In genomic region chr22:27212617-27213177, GRCh38 we compare ENCODE assay signal across 9 cellular contexts.
DNase-seq lines count a peak whose midpoint lies in the region; ATAC-seq, FAIRE-seq and TF ChIP-seq lines count a peak whose summit lies in the region.
"Had no signal": no experiment of that assay in that cellular context is flagged by ENCODE, and none has a peak within 500 bp of the region (broad histone marks: within the 10 kb centered on the region; RNA-seq: fewer than 3 reads in every experiment).

No MANE protein-coding gene starts in this region.

- H3K27me3 ChIP-seq in colonic mucosa: no peaks in the 10 kb centered on the region

- TF ChIP-seq CTCF in A549 (IDR thresholded peaks at IDR 0.05) (no peak), colonic mucosa (IDR thresholded peaks at IDR 0.05) (no peak)

- no peaks in the 10 kb centered on the region for H3K36me3 ChIP-seq in colonic mucosa
- H3K36me3 ChIP-seq in mesodermal cell (ENCODE audit: control insufficient read depth, insufficient read depth, low read length): no peaks in the 10 kb centered on the region

- WGBS in A549 (ENCODE audit: missing lambda C conversion rate): 17% methylated on average over 14 of the region's 14 CpGs
- 62 to 67% methylated on average over 7 to 10 of the region's 14 CpGs for WGBS in mesodermal cell (ENCODE audit: insufficient coverage in 2 of 2), 2 experiments

- CTCF ChIA-PET in A549 (lab: Yijun Ruan, JAX): no interaction called here

- TF ChIP-seq RAD21 in A549 (conservative IDR thresholded peaks at IDR 0.05 in 1 of 2, IDR thresholded peaks at IDR 0.05 in 1 of 2): peak in 1 of 2 experiments; percentile 63; a peak in 3 of 5 replicates

- DNase-seq in A549 (ENCODE audit: low read depth in 1 of 2, low spot score in 1 of 2) (peak; percentile 41 to 88), M059J (ENCODE audit: low read depth) (peak; percentile 95), colonic mucosa (peak; percentile 75), HT-29 (ENCODE audit: low spot score) (no peak)
- DNase-seq in central memory CD4-positive, alpha-beta T cell: no peak
- no peak for DNase-seq in effector CD4-positive, alpha-beta T cell

- H3K4me1 ChIP-seq in A549 (peaks cover 47% of the 10 kb centered on the region), colonic mucosa (no peaks in the 10 kb centered on the region), mesodermal cell (ENCODE audit: control insufficient read depth, insufficient read depth, low read length, poor library complexity, severe bottlenecking) (peaks cover 20% of the 10 kb centered on the region)

- H3K27ac ChIP-seq in A549 (peak overlapping the region; percentile 77 to 89), colonic mucosa (peak overlapping the region; percentile 42), mesodermal cell (ENCODE audit: low read depth, low read length, severe bottlenecking) (peak overlapping the region; percentile 65)

- no peak for TF ChIP-seq POLR2A in A549 (IDR thresholded peaks at IDR 0.05; ENCODE audit: low read length)

- H3K9ac ChIP-seq in colonic mucosa (ENCODE audit: low read depth in 2 of 2, low read length in 2 of 2): no peak overlapping the region

- POLR2A ChIA-PET in A549 (lab: Yijun Ruan, JAX): no interaction called here

- H3K9me3 ChIP-seq in A549 (no peaks in the 10 kb centered on the region), colonic mucosa (no peaks in the 10 kb centered on the region), mesodermal cell (ENCODE audit: control insufficient read depth, low read length) (no peaks in the 10 kb centered on the region)

- peak; percentile 80 to 87; a peak in 4 of 5 replicates for TF ChIP-seq EP300 in A549 (IDR thresholded peaks at IDR 0.05)

- peak; percentile 80 to 86 for ATAC-seq in A549
- ATAC-seq in GM18520 (IDR thresholded peaks at IDR 0.05; ENCODE audit: unreplicated experiment): no peak

- H3K4me3 ChIP-seq in A549 (no peak overlapping the region), colonic mucosa (no peak overlapping the region), mesodermal cell (ENCODE audit: extremely low read depth, insufficient read depth, low read length, poor library complexity, severe bottlenecking) (no peak overlapping the region)

- no peak for FAIRE-seq in A549 (lab: Jason Lieb, UNC)
- FAIRE-seq: colon had no signal

- H3K4me2 ChIP-seq in A549: peak overlapping the region; percentile 71

- intact Hi-C loops in colonic mucosa (cut with DNase I): no loop called here

TF ChIP-seq in A549, 52 proteins besides CTCF, POLR2A, EP300 and RAD21:
- TF ChIP-seq SMC3 (IDR thresholded peaks at IDR 0.05) (peak; percentile 42; the same call in 2 of the 3 replicates), CBX2 (IDR thresholded peaks at IDR 0.05; ENCODE audit: borderline replicate concordance, low read depth) (no peak), POLR2AphosphoS2 (conservative IDR thresholded peaks at IDR 0.05; ENCODE audit: low read length) (no peak), EHMT2 (IDR thresholded peaks at IDR 0.05; ENCODE audit: low read depth) (no peak), HOXB13 (CRISPR knock-in tag; IDR thresholded peaks at IDR 0.05; ENCODE audit: low read depth) (no peak), EHF (CRISPR knock-in tag; IDR thresholded peaks at IDR 0.05) (no peak), HES2 (IDR thresholded peaks at IDR 0.05) (peak; percentile 63; the same call in 1 of the 2 replicates), RARB (CRISPR knock-in tag; IDR thresholded peaks at IDR 0.05) (no peak), HDAC2 (IDR thresholded peaks at IDR 0.05) (no peak), CHD4 (IDR thresholded peaks at IDR 0.05; ENCODE audit: borderline replicate concordance) (no peak), SREBF2 (IDR thresholded peaks at IDR 0.05) (no peak), GATA3 (IDR thresholded peaks at IDR 0.05; ENCODE audit: borderline replicate concordance) (peak; percentile 65), MAFK (IDR thresholded peaks at IDR 0.05; ENCODE audit: partially characterized antibody) (no peak), NFE2L2 (conservative IDR thresholded peaks at IDR 0.05; ENCODE audit: low read length) (no peak), ELK1 (IDR thresholded peaks at IDR 0.05; ENCODE audit: low read depth, low read length) (no peak), MYC (IDR thresholded peaks at IDR 0.05; ENCODE audit: borderline replicate concordance, low read length) (no peak), RFX5 (IDR thresholded peaks at IDR 0.05) (no peak), CBX8 (IDR thresholded peaks at IDR 0.05) (no peak), MAZ (IDR thresholded peaks at IDR 0.05; ENCODE audit: borderline replicate concordance, low read depth, low read length) (no peak), E2F6 (IDR thresholded peaks at IDR 0.05; ENCODE audit: borderline replicate concordance, low read depth) (peak; percentile 59; the same call in 1 of the 2 replicates), JUNB (IDR thresholded peaks at IDR 0.05) (peak; percentile 84), ATOH8 (CRISPR knock-in tag; IDR thresholded peaks at IDR 0.05; ENCODE audit: low read depth) (0 out of 2 replicates have a peak, but pooled peaks have one; percentile 26), CHD2 (IDR thresholded peaks at IDR 0.05; ENCODE audit: low read length, partially characterized antibody) (no peak), HOXB5 (CRISPR knock-in tag; IDR thresholded peaks at IDR 0.05) (peak; percentile 74), BCL3 (IDR thresholded peaks at IDR 0.05) (peak; percentile 87; the same call in 1 of the 3 replicates), JUN (IDR thresholded peaks at IDR 0.05) (peak in 1 of 2 experiments; percentile 75; a peak in 3 of 5 replicates), FOSL2 (IDR thresholded peaks at IDR 0.05) (peak; percentile 64), FOSL2 (CRISPR knock-in tag; IDR thresholded peaks at IDR 0.05) (peak; percentile 90), CEBPB (IDR thresholded peaks at IDR 0.05) (peak; percentile 93 to 97), MAX (IDR thresholded peaks at IDR 0.05) (peak; percentile 77), KDM1A (IDR thresholded peaks at IDR 0.05; ENCODE audit: low read depth) (no peak)
- TF ChIP-seq, protein P1, sequence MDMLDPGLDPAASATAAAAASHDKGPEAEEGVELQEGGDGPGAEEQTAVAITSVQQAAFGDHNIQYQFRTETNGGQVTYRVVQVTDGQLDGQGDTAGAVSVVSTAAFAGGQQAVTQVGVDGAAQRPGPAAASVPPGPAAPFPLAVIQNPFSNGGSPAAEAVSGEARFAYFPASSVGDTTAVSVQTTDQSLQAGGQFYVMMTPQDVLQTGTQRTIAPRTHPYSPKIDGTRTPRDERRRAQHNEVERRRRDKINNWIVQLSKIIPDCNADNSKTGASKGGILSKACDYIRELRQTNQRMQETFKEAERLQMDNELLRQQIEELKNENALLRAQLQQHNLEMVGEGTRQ (IDR thresholded peaks at IDR 0.05): peak; percentile 83

Comparison
In these comparisons a context has a peak if more than half of its experiments do, and no peak if none do; other contexts are left out.
1. DNase-seq: peak in A549 (2 of 2), M059J (single experiment) and colonic mucosa (single experiment); none in central memory CD4-positive, alpha-beta T cell (single experiment), effector CD4-positive, alpha-beta T cell (single experiment) and HT-29 (single experiment).
2. Peak in every context shown above with its lines, with median percentiles within 50 percentile points of each other: H3K27ac ChIP-seq.